9 cellular contexts compared by ENCODE assay signal in genomic region chr1:41751804-41752513, GRCh38.
DNase-seq lines count a peak whose midpoint lies in the region; ATAC-seq and TF ChIP-seq lines count a peak whose summit lies in the region.
"Had no signal": no experiment of that assay in that cellular context is flagged by ENCODE, and none has a peak within 500 bp of the region (broad histone marks: within the 10 kb centered on the region; RNA-seq: fewer than 3 reads in every experiment).

No MANE protein-coding gene starts in this region.

- DNase-seq in SIG-M5 treated with dmso at 0.1 percent for 504 hours (lab: John Stamatoyannopoulos, UW; ENCODE audit: unreplicated experiment): peak; percentile 61
- DNase-seq in SIG-M5 (lab: John Stamatoyannopoulos, UW): no peak
- peak; percentile 47 for DNase-seq in NOMO-1 treated with dmso at 0.1 percent for 144 hours (lab: John Stamatoyannopoulos, UW; ENCODE audit: unreplicated experiment)
- peak; percentile 87 for DNase-seq in glomerular visceral epithelial cell (ENCODE audit: extremely low spot score)
- DNase-seq in WERI-Rb-1: no peak
- DNase-seq in NCI-H69 (lab: John Stamatoyannopoulos, UW): no peak
- no peak for DNase-seq in NCI-H2107 (lab: John Stamatoyannopoulos, UW)

- H3K27me3 ChIP-seq in WERI-Rb-1 (ENCODE audit: insufficient read depth, low read depth, severe bottlenecking): no peaks in the 10 kb centered on the region

- H3K4me3 ChIP-seq in WERI-Rb-1 (ENCODE audit: low read depth, low read length): no peak overlapping the region

- no peaks in the 10 kb centered on the region for H3K36me3 ChIP-seq in WERI-Rb-1

- peak; percentile 43 for ATAC-seq in HG02642 (IDR thresholded peaks at IDR 0.05; ENCODE audit: poor library complexity, unreplicated experiment)

- TF ChIP-seq CTCF in WERI-Rb-1 (IDR thresholded peaks at IDR 0.05; ENCODE audit: low read depth, low read length): no peak

- no peaks in the 10 kb centered on the region for H3K9me3 ChIP-seq in WERI-Rb-1 (ENCODE audit: severe bottlenecking)

- H3K27ac ChIP-seq in WERI-Rb-1: no peak overlapping the region
- H3K27ac ChIP-seq: 22Rv1 had no signal

Comparison
In these comparisons a context has a peak if more than half of its experiments do, and no peak if none do; other contexts are left out.
1. DNase-seq: peak in SIG-M5 treated with dmso at 0.1 percent for 504 hours (single experiment), NOMO-1 treated with dmso at 0.1 percent for 144 hours (single experiment) and glomerular visceral epithelial cell (single experiment); none in SIG-M5 (single experiment), WERI-Rb-1 (single experiment), NCI-H69 (single experiment) and NCI-H2107 (single experiment).